Comparison of ENCODE assay signal across 8 cellular contexts in the genomic region with DNA sequence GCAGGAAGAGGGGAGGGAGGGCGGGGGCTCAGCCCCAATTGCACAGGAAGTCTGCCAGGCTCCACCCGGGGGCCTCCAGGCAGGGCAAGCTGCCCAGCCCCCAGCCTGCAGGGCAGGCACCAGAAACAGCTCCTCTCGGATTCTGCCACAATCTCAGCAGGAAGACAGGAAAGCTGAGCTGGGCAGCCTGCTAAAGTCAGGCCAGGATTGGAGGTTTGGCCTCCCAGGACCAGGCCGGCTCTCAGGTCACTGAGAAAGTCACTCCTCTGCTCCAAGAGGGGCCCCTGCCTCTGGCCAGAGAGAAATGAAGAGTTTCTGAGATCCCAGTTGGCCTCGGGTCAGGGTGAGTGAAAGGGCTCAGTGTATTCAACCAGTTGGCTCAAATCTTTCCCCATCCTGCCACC. TPM values are rescaled to one million over a fixed set of nuclear protein-coding genes. Genes with fewer than 3 reads are reported as not detected.
A peak's percentile ranks its signal among the peaks of the same experiment; 100 is the strongest.
DNase-seq lines count a peak whose midpoint lies in the region; ATAC-seq, FAIRE-seq and TF ChIP-seq lines count a peak whose summit lies in the region.

No MANE protein-coding gene starts in this region.

- H3K9me3 ChIP-seq in A673 (ENCODE audit: low read depth, low read length, poor library complexity, severe bottlenecking) (no peaks in the 10 kb centered on the region), HUES64 (ENCODE audit: insufficient read depth, low read depth, low read length) (no peaks in the 10 kb centered on the region), body of pancreas (no peaks in the 10 kb centered on the region)

- FAIRE-seq in GM12892 (lab: Jason Lieb, UNC) = no peak

- H3K4me3 ChIP-seq in A673 (ENCODE audit: low read depth, low read length, poor library complexity, severe bottlenecking) (no peak overlapping the region), HUES64 (ENCODE audit: low read length) (no peak overlapping the region), body of pancreas (no peak overlapping the region)

- H3K27ac ChIP-seq in A673 (ENCODE audit: low read depth, low read length, poor library complexity, severe bottlenecking) (peak overlapping the region; percentile 80), HUES64 (ENCODE audit: low read depth, low read length) (peak overlapping the region; percentile 53; the same call in 1 of the 2 replicates), body of pancreas (peak overlapping the region in 3 of 4 donors; percentile 62 to 82 (median 78))

- DNase-seq in A673 (ENCODE audit: low spot score) (peak; percentile 70), body of pancreas (no peak), medulla oblongata (ENCODE audit: extremely low spot score) (peak; percentile 39), SK-N-DZ (ENCODE audit: low spot score) (no peak), GM12892 (ENCODE audit: insufficient read length) (no peak)
- DNase-seq in stimulated activated naive B cell treated with anti-CD40 and anti-IgM and Interleukin-4, amounts not matched to agents 10 μg/mL and 1 μg/mL and 100 μg/mL, for 72 hours = no peak

- H3K27me3 Mint-ChIP-seq in stimulated activated naive B cell treated with anti-CD40 and anti-IgM and Interleukin-4, amounts not matched to agents 10 μg/mL and 1 μg/mL and 100 μg/mL, for 72 hours = peaks cover under 1 to 11% of the 10 kb centered on the region in 2 donors
- peaks cover under 1% of the 10 kb centered on the region for H3K27me3 Mint-ChIP-seq in stimulated activated memory B cell treated with anti-CD40 and anti-IgM and Interleukin-4, amounts not matched to agents 10 μg/mL and 1 μg/mL and 100 μg/mL, for 72 hours

- H3K27me3 ChIP-seq in A673 (replicated peaks; ENCODE audit: insufficient read depth, low read depth, low read length, poor library complexity) = no peaks in the 10 kb centered on the region
- H3K27me3 ChIP-seq in HUES64 (ENCODE audit: insufficient read depth, low read length) = no peaks in the 10 kb centered on the region
- H3K27me3 ChIP-seq in body of pancreas = no peaks in the 10 kb centered on the region

- H3K36me3 Mint-ChIP-seq in stimulated activated naive B cell treated with anti-CD40 and anti-IgM and Interleukin-4, amounts not matched to agents 10 μg/mL and 1 μg/mL and 100 μg/mL, for 72 hours = no peaks in the 10 kb centered on the region
- H3K36me3 Mint-ChIP-seq in stimulated activated memory B cell treated with anti-CD40 and anti-IgM and Interleukin-4, amounts not matched to agents 10 μg/mL and 1 μg/mL and 100 μg/mL, for 72 hours = no peaks in the 10 kb centered on the region

- H3K9ac ChIP-seq in HUES64 (ENCODE audit: low read depth, low read length) = 0 out of 2 replicates have a peak overlapping the region, but pooled peaks have one; percentile 8

- H3K4me1 ChIP-seq in A673 (ENCODE audit: insufficient read depth, low read length, poor library complexity, severe bottlenecking) (peaks cover 58% of the 10 kb centered on the region), HUES64 (ENCODE audit: insufficient read depth, low read length) (peaks cover 43% of the 10 kb centered on the region), body of pancreas (peaks cover 99% of the 10 kb centered on the region)

- peaks cover 18 to 24% of the 10 kb centered on the region in 2 donors for H3K4me1 Mint-ChIP-seq in stimulated activated naive B cell treated with anti-CD40 and anti-IgM and Interleukin-4, amounts not matched to agents 10 μg/mL and 1 μg/mL and 100 μg/mL, for 72 hours
- H3K4me1 Mint-ChIP-seq in stimulated activated memory B cell treated with anti-CD40 and anti-IgM and Interleukin-4, amounts not matched to agents 10 μg/mL and 1 μg/mL and 100 μg/mL, for 72 hours = peaks cover 12% of the 10 kb centered on the region

- 67% methylated on average over 5 of the region's 5 CpGs for WGBS in HUES64
- WGBS in body of pancreas, 2 donors = 19 to 20% methylated on average over 2 to 5 of the region's 5 CpGs

- POLR2A ChIA-PET in A673 (lab: Charles Lee; ENCODE audit: low non-redundant PET) = no interaction called here

- H3K9me3 Mint-ChIP-seq in stimulated activated naive B cell treated with anti-CD40 and anti-IgM and Interleukin-4, amounts not matched to agents 10 μg/mL and 1 μg/mL and 100 μg/mL, for 72 hours = no peaks in the 10 kb centered on the region
- H3K9me3 Mint-ChIP-seq in stimulated activated memory B cell treated with anti-CD40 and anti-IgM and Interleukin-4, amounts not matched to agents 10 μg/mL and 1 μg/mL and 100 μg/mL, for 72 hours = no peaks in the 10 kb centered on the region

- ATAC-seq in body of pancreas = no peak
- ATAC-seq in stimulated activated naive B cell treated with anti-CD40 and anti-IgM and Interleukin-4, amounts not matched to agents 10 μg/mL and 1 μg/mL and 100 μg/mL, for 72 hours (replicated peaks) = no peak
- no peak for ATAC-seq in stimulated activated memory B cell treated with anti-CD40 and anti-IgM and Interleukin-4, amounts not matched to agents 10 μg/mL and 1 μg/mL and 100 μg/mL, for 72 hours

- no peak overlapping the region for H3K4me3 Mint-ChIP-seq in stimulated activated naive B cell treated with anti-CD40 and anti-IgM and Interleukin-4, amounts not matched to agents 10 μg/mL and 1 μg/mL and 100 μg/mL, for 72 hours
- H3K4me3 Mint-ChIP-seq in stimulated activated memory B cell treated with anti-CD40 and anti-IgM and Interleukin-4, amounts not matched to agents 10 μg/mL and 1 μg/mL and 100 μg/mL, for 72 hours = no peak overlapping the region

- no peak overlapping the region for H3K27ac Mint-ChIP-seq in stimulated activated naive B cell treated with anti-CD40 and anti-IgM and Interleukin-4, amounts not matched to agents 10 μg/mL and 1 μg/mL and 100 μg/mL, for 72 hours
- no peak overlapping the region for H3K27ac Mint-ChIP-seq in stimulated activated memory B cell treated with anti-CD40 and anti-IgM and Interleukin-4, amounts not matched to agents 10 μg/mL and 1 μg/mL and 100 μg/mL, for 72 hours

- BruUV-seq in A673 (replicated peaks; lab: Mats Ljungman, UMichigan) = no TSS peak

- CTCF ChIA-PET in A673 (lab: Charles Lee) = no interaction called here

- TF ChIP-seq POLR2A in body of pancreas (IDR thresholded peaks at IDR 0.05) = no peak
- TF ChIP-seq POLR2A in GM12892 (IDR thresholded peaks at IDR 0.05; ENCODE audit: low read depth, low read length) = no peak

- intact Hi-C loops in A673 (cut with micrococcal nuclease; ENCODE audit: unreplicated experiment) = no loop called here
- intact Hi-C loops in body of pancreas (cut with DNase I) = no loop called here

- H3K36me3 ChIP-seq in A673 (ENCODE audit: insufficient read depth, low read length, poor library complexity, severe bottlenecking) = no peaks in the 10 kb centered on the region
- peaks cover 3% of the 10 kb centered on the region; the same call in 1 of the 2 replicates for H3K36me3 ChIP-seq in HUES64 (ENCODE audit: insufficient read depth, low read length)
- no peaks in the 10 kb centered on the region for H3K36me3 ChIP-seq in body of pancreas (replicated peaks in 1 of 2; ENCODE audit: insufficient read depth in 1 of 2, low read depth in 2 of 2)

- TF ChIP-seq CTCF in A673 (conservative IDR thresholded peaks at IDR 0.05; ENCODE audit: low read depth, low read length) (no peak), body of pancreas (IDR thresholded peaks at IDR 0.05) (no peak)

RNA-seq across cellular contexts. Expression of gene STXBP1, which starts 54.6 kb away (rescaled TPM):
- total RNA-seq in A673 (2021) (10.9 and 12.6 TPM in 2 replicates), body of pancreas (10 to 100 TPM; 34.5 to 39.9 TPM)
- 20.6 TPM for polyA plus RNA-seq in HUES64 (2013, experiment 1 of 2)
- polyA plus RNA-seq in HUES64 (2013, experiment 2 of 2) = 29.7 TPM
- polyA plus RNA-seq in SK-N-DZ (2014; cell fraction: cytosol; rRNA removed) = 39.9 and 64.1 TPM in 2 replicates
- 25.0 and 104 TPM in 2 replicates for polyA plus RNA-seq in SK-N-DZ (2014; cell fraction: nucleus; rRNA removed)
- 1.8 TPM for polyA plus RNA-seq in GM12892 (2012; ENCODE audit: missing spikeins)

Comparison
In these comparisons a context has a peak if more than half of its experiments do, and no peak if none do; other contexts are left out.
1. DNase-seq: peak in A673 (single experiment) and medulla oblongata (single experiment); none in body of pancreas (0 of 4), stimulated activated naive B cell treated with anti-CD40 and anti-IgM and Interleukin-4, amounts not matched to agents 10 μg/mL and 1 μg/mL and 100 μg/mL, for 72 hours (single experiment), SK-N-DZ (single experiment) and GM12892 (single experiment).
2. Peak in every context shown above with its lines, with median percentiles within 50 percentile points of each other: H3K27ac ChIP-seq.